17 cellular contexts compared by ENCODE assay signal in genomic region chr3:155572085-155572484, GRCh38.
DNase-seq lines count a peak whose midpoint lies in the region; ATAC-seq, FAIRE-seq and TF ChIP-seq lines count a peak whose summit lies in the region.
"Had no signal": no experiment of that assay in that cellular context is flagged by ENCODE, and none has a peak within 500 bp of the region (broad histone marks: within the 10 kb centered on the region; RNA-seq: fewer than 3 reads in every experiment).

No MANE protein-coding gene starts in this region.

- 0 to 10% methylated on average over 1 of the region's 1 CpG for WGBS in pancreas, 2 donors

- H3K9ac ChIP-seq in Loucy (ENCODE audit: low read depth, low read length, poor library complexity, severe bottlenecking): no peak overlapping the region

- H3K9me2 ChIP-seq in Loucy (replicated peaks; ENCODE audit: low read depth, low read length): no peaks in the 10 kb centered on the region

- H3K27ac ChIP-seq in pancreas: peak overlapping the region in 2 of 4 donors; percentile 7 to 33

- peak; percentile 62 for DNase-seq in AG20443 (ENCODE audit: low spot score)
- peak; percentile 89 for DNase-seq in fibroblast of gingiva (ENCODE audit: low read depth)
- peak in 1 of 6 donors; percentile 24 for DNase-seq in pancreas
- DNase-seq in stimulated activated CD4-positive, alpha-beta T cell treated with anti-CD3 and anti-CD28 coated beads, Interleukin-4, amount 100 ng/mL, for 1 hour: no peak
- DNase-seq in stimulated activated CD8-positive, alpha-beta memory T cell treated with anti-CD3 and anti-CD28 coated beads, Interleukin-4, amount 100 ng/mL, for 48 hours: no peak
- DNase-seq in NOMO-1 (lab: John Stamatoyannopoulos, UW; ENCODE audit: unreplicated experiment in 2 of 2): no peak
- DNase-seq: activated CD4-positive, alpha-beta T cell treated with anti-CD3 and anti-CD28 coated beads for 1 hour; activated T-cell treated with anti-CD3 and anti-CD28 coated beads for 4 hours; amygdala; GDM1; NCI-H345; stimulated activated CD4-positive, alpha-beta T cell treated with anti-CD3 and anti-CD28 coated beads, Interleukin-4, amount 100 ng/mL, for 4 hours; stimulated activated naive B cell treated with anti-CD40 and anti-IgM and Interleukin-4, amounts not matched to agents 10 μg/mL and 1 μg/mL and 100 μg/mL, for 72 hours had no signal

- intact Hi-C loops in pancreas (cut with DNase I): no loop called here

- no peaks in the 10 kb centered on the region for H3K79me2 ChIP-seq in Loucy (ENCODE audit: insufficient read depth, low read length)

- H3F3A ChIP-seq in Loucy (ENCODE audit: low read depth): no peaks in the 10 kb centered on the region

- H3K36me3 ChIP-seq in Loucy (ENCODE audit: insufficient read depth, low read length): no peaks in the 10 kb centered on the region
- H3K36me3 ChIP-seq in pancreas: no peaks in the 10 kb centered on the region

- peaks cover 3% of the 10 kb centered on the region for H3K4me1 ChIP-seq in Loucy (ENCODE audit: insufficient read depth, low read length, poor library complexity, severe bottlenecking)
- H3K4me1 ChIP-seq in pancreas: peaks cover 0 to 3% (median 0%) of the 10 kb centered on the region in 3 donors

- peak; percentile 58 to 86 (median 70) for ATAC-seq in pancreas
- ATAC-seq: stimulated activated naive B cell treated with anti-CD40 and anti-IgM and Interleukin-4, amounts not matched to agents 10 μg/mL and 1 μg/mL and 100 μg/mL, for 72 hours had no signal

- TF ChIP-seq CTCF in Loucy (conservative IDR thresholded peaks at IDR 0.05; ENCODE audit: low read length) (no peak), pancreas (IDR thresholded peaks at IDR 0.05) (no peak)

- H3K27me3 ChIP-seq in Loucy (ENCODE audit: insufficient read depth, low read length, poor library complexity, severe bottlenecking) (no peaks in the 10 kb centered on the region), pancreas (no peaks in the 10 kb centered on the region)

- H4K20me1 ChIP-seq in Loucy (ENCODE audit: insufficient read depth, low read length, poor library complexity, severe bottlenecking): no peaks in the 10 kb centered on the region

- no peak for FAIRE-seq in pancreas (lab: Jason Lieb, UNC)
- FAIRE-seq: H1, keratinocyte, RCC 7860 had no signal

- H3K4me2 ChIP-seq in Loucy (ENCODE audit: low read depth, low read length, poor library complexity, severe bottlenecking): no peak overlapping the region

- H2AFZ ChIP-seq in Loucy (ENCODE audit: low read length): peak overlapping the region; percentile 71

- H3K9me3 ChIP-seq in Loucy (ENCODE audit: insufficient read depth, low read depth, low read length) (no peaks in the 10 kb centered on the region), pancreas (no peaks in the 10 kb centered on the region)

- no peak overlapping the region for H3K4me3 ChIP-seq in Loucy (ENCODE audit: low read length, poor library complexity, severe bottlenecking)
- H3K4me3 ChIP-seq in pancreas: no peak overlapping the region

Comparison
In these comparisons a context has a peak if more than half of its experiments do, and no peak if none do; other contexts are left out.
1. DNase-seq: peak in AG20443 (single experiment) and fibroblast of gingiva (single experiment); none in stimulated activated CD4-positive, alpha-beta T cell treated with anti-CD3 and anti-CD28 coated beads, Interleukin-4, amount 100 ng/mL, for 1 hour (single experiment), stimulated activated CD8-positive, alpha-beta memory T cell treated with anti-CD3 and anti-CD28 coated beads, Interleukin-4, amount 100 ng/mL, for 48 hours (single experiment) and NOMO-1 (0 of 2).